Comparison of ENCODE assay signal across 27 cellular contexts in genomic region chr2:191394043-191394442, GRCh38.
"Had no signal": no experiment of that assay in that cellular context is flagged by ENCODE, and none has a peak within 500 bp of the region (broad histone marks: within the 10 kb centered on the region; RNA-seq: fewer than 3 reads in every experiment).

No MANE protein-coding gene starts in this region.

- H3K27me3 Mint-ChIP-seq: activated CD4-positive, alpha-beta memory T cell treated with anti-CD3 and anti-CD28 coated beads for 36 hours; activated CD4-positive, alpha-beta T cell treated with anti-CD3 and anti-CD28 coated beads for 36 hours; activated CD4-positive, alpha-beta T cell treated with anti-CD3 and anti-CD28 coated beads, Interleukin-2, amount 10 ng/mL, durations not matched to agents 24 days and 14 days; activated naive CD4-positive, alpha-beta T cell treated with anti-CD3 and anti-CD28 coated beads, Interleukin-2, amount 10 ng/mL, durations not matched to agents 7 days and 5 days; activated naive CD8-positive, alpha-beta T cell treated with anti-CD3 and anti-CD28 coated beads, Interleukin-2, amount 10 ng/mL, durations not matched to agents 7 days and 5 days; activated T-cell treated with anti-CD3 and anti-CD28 coated beads, Interleukin-2, amount 50 U/mL, for 24 hours; brain had no signal

- H3K4me1 Mint-ChIP-seq: activated CD4-positive, alpha-beta T cell treated with anti-CD3 and anti-CD28 coated beads for 36 hours; activated naive CD4-positive, alpha-beta T cell treated with anti-CD3 and anti-CD28 coated beads, Interleukin-2, amount 10 ng/mL, durations not matched to agents 7 days and 5 days; brain had no signal

- DNase-seq: activated CD4-positive, alpha-beta memory T cell treated with anti-CD3 and anti-CD28 coated beads for 36 hours; activated CD4-positive, alpha-beta T cell treated with anti-CD3 and anti-CD28 coated beads for 36 hours; activated CD4-positive, alpha-beta T cell treated with anti-CD3 and anti-CD28 coated beads, Interleukin-2, amount 10 ng/mL, durations not matched to agents 24 days and 14 days; activated CD4-positive, CD25-positive, alpha-beta regulatory T cell; activated CD4-positive, CD25-positive, alpha-beta regulatory T cell treated with anti-CD3 and anti-CD28 coated beads, Interleukin-2, amount 50 U/mL, for 72 hours; activated CD8-positive, alpha-beta memory T cell treated with anti-CD3 and anti-CD28 coated beads, Interleukin-2, amount 50 U/mL, for 48 hours; activated gamma-delta T cell; activated naive CD4-positive, alpha-beta T cell; activated naive CD4-positive, alpha-beta T cell treated with anti-CD3 and anti-CD28 coated beads, Interleukin-2, amount 10 ng/mL, durations not matched to agents 7 days and 5 days; activated naive CD8-positive, alpha-beta T cell treated with anti-CD3 and anti-CD28 coated beads, Interleukin-2, amount 10 ng/mL, durations not matched to agents 7 days and 5 days; activated T-cell treated with anti-CD3 and anti-CD28 coated beads for 4 hours; activated T-cell treated with anti-CD3 and anti-CD28 coated beads, Interleukin-2, amount 50 U/mL, for 24 hours; activated T-cell treated with anti-CD3 and anti-CD28 coated beads, Interleukin-2, amount 50 U/mL, for 72 hours; central memory CD4-positive, alpha-beta T cell; cerebellar nuclear complex; effector CD8-positive, alpha-beta T cell; esophagus squamous epithelium; foreskin melanocyte; T-helper 2 cell had no signal

- H3K4me3 Mint-ChIP-seq: activated CD4-positive, alpha-beta memory T cell treated with anti-CD3 and anti-CD28 coated beads for 36 hours; activated CD4-positive, alpha-beta T cell treated with anti-CD3 and anti-CD28 coated beads for 36 hours; activated CD4-positive, alpha-beta T cell treated with anti-CD3 and anti-CD28 coated beads, Interleukin-2, amount 10 ng/mL, durations not matched to agents 24 days and 14 days; activated naive CD4-positive, alpha-beta T cell treated with anti-CD3 and anti-CD28 coated beads, Interleukin-2, amount 10 ng/mL, durations not matched to agents 7 days and 5 days; activated naive CD8-positive, alpha-beta T cell treated with anti-CD3 and anti-CD28 coated beads, Interleukin-2, amount 10 ng/mL, durations not matched to agents 7 days and 5 days; activated T-cell treated with anti-CD3 and anti-CD28 coated beads, Interleukin-2, amount 50 U/mL, for 24 hours; activated T-cell treated with anti-CD3 and anti-CD28 coated beads, Interleukin-2, amount 50 U/mL, for 72 hours; brain had no signal

- ATAC-seq: activated CD4-positive, alpha-beta T cell treated with anti-CD3 and anti-CD28 coated beads for 36 hours; activated naive CD4-positive, alpha-beta T cell treated with anti-CD3 and anti-CD28 coated beads, Interleukin-2, amount 50 U/mL, for 72 hours; activated T-cell treated with anti-CD3 and anti-CD28 coated beads, Interleukin-2, amount 50 U/mL, for 72 hours; gastroesophageal sphincter had no signal

- H3K9me3 Mint-ChIP-seq: activated CD4-positive, alpha-beta memory T cell treated with anti-CD3 and anti-CD28 coated beads for 36 hours; activated CD4-positive, alpha-beta T cell treated with anti-CD3 and anti-CD28 coated beads, Interleukin-2, amount 10 ng/mL, durations not matched to agents 24 days and 14 days; activated naive CD4-positive, alpha-beta T cell treated with anti-CD3 and anti-CD28 coated beads, Interleukin-2, amount 10 ng/mL, durations not matched to agents 7 days and 5 days; activated naive CD4-positive, alpha-beta T cell treated with anti-CD3 and anti-CD28 coated beads, Interleukin-2, amount 50 U/mL, for 72 hours; activated naive CD8-positive, alpha-beta T cell treated with anti-CD3 and anti-CD28 coated beads, Interleukin-2, amount 10 ng/mL, durations not matched to agents 7 days and 5 days; activated T-cell treated with anti-CD3 and anti-CD28 coated beads, Interleukin-2, amount 50 U/mL, for 24 hours; activated T-cell treated with anti-CD3 and anti-CD28 coated beads, Interleukin-2, amount 50 U/mL, for 72 hours had no signal

- H3K27ac Mint-ChIP-seq: activated CD4-positive, alpha-beta memory T cell treated with anti-CD3 and anti-CD28 coated beads for 36 hours; activated CD4-positive, alpha-beta T cell treated with anti-CD3 and anti-CD28 coated beads for 36 hours; activated CD4-positive, alpha-beta T cell treated with anti-CD3 and anti-CD28 coated beads, Interleukin-2, amount 10 ng/mL, durations not matched to agents 24 days and 14 days; activated naive CD4-positive, alpha-beta T cell treated with anti-CD3 and anti-CD28 coated beads, Interleukin-2, amount 10 ng/mL, durations not matched to agents 7 days and 5 days; activated naive CD8-positive, alpha-beta T cell treated with anti-CD3 and anti-CD28 coated beads, Interleukin-2, amount 10 ng/mL, durations not matched to agents 7 days and 5 days; activated T-cell treated with anti-CD3 and anti-CD28 coated beads, Interleukin-2, amount 50 U/mL, for 24 hours; activated T-cell treated with anti-CD3 and anti-CD28 coated beads, Interleukin-2, amount 50 U/mL, for 72 hours; brain had no signal

- H3K27me3 ChIP-seq: ascending aorta, breast epithelium, cardiac muscle cell, esophagus squamous epithelium, gastroesophageal sphincter had no signal

- H3K9me3 ChIP-seq: ascending aorta, breast epithelium, esophagus squamous epithelium, gastroesophageal sphincter had no signal

- H3K36me3 Mint-ChIP-seq: activated CD4-positive, alpha-beta memory T cell treated with anti-CD3 and anti-CD28 coated beads for 36 hours; activated naive CD4-positive, alpha-beta T cell treated with anti-CD3 and anti-CD28 coated beads, Interleukin-2, amount 10 ng/mL, durations not matched to agents 7 days and 5 days; activated naive CD4-positive, alpha-beta T cell treated with anti-CD3 and anti-CD28 coated beads, Interleukin-2, amount 50 U/mL, for 72 hours; activated naive CD8-positive, alpha-beta T cell treated with anti-CD3 and anti-CD28 coated beads, Interleukin-2, amount 10 ng/mL, durations not matched to agents 7 days and 5 days had no signal

- H3K4me1 ChIP-seq: ascending aorta, breast epithelium, esophagus squamous epithelium, gastroesophageal sphincter had no signal

- H3K4me3 ChIP-seq: ascending aorta, breast epithelium, cardiac muscle cell, coronary artery, esophagus squamous epithelium, gastroesophageal sphincter had no signal

- H3K36me3 ChIP-seq: breast epithelium had no signal

- H3K27ac ChIP-seq: ascending aorta, breast epithelium, cardiac muscle cell, coronary artery, epithelial cell of prostate, esophagus squamous epithelium, gastroesophageal sphincter had no signal
